ENCODE assay signal across 17 cellular contexts in genomic region chr7:81285142-81285871, GRCh38.
DNase-seq lines count a peak whose midpoint lies in the region; ATAC-seq and TF ChIP-seq lines count a peak whose summit lies in the region.
"Had no signal": no experiment of that assay in that cellular context is flagged by ENCODE, and none has a peak within 500 bp of the region (broad histone marks: within the 10 kb centered on the region; RNA-seq: fewer than 3 reads in every experiment).

No MANE protein-coding gene starts in this region.

- CTCF ChIA-PET in activated CD8-positive, alpha-beta T cell treated with anti-CD3 and anti-CD28 coated beads for 36 hours (lab: Charles Lee) = interaction anchor here (0.7 kb wide), 1 partner anchor 1370 kb away, joined by 3 read pairs; no protein-coding TSS in a partner anchor
- CTCF ChIA-PET in activated CD8-positive, alpha-beta T cell treated with anti-CD3 and anti-CD28 coated beads, Interleukin-2, amount 10 ng/mL, durations not matched to agents 7 days and 5 days (lab: Charles Lee) = no interaction called here

- ATAC-seq in activated CD8-positive, alpha-beta T cell treated with anti-CD3 and anti-CD28 coated beads for 36 hours = peak; percentile 24
- ATAC-seq in activated CD8-positive, alpha-beta T cell treated with anti-CD3 and anti-CD28 coated beads, Interleukin-2, amount 10 ng/mL, durations not matched to agents 7 days and 5 days = no peak
- peak; percentile 95 for ATAC-seq in SK-N-SH treated with all-trans-retinoic acid at 6 μM for 48 hours
- no peak for ATAC-seq in GM21717 (IDR thresholded peaks at IDR 0.05; ENCODE audit: unreplicated experiment)
- no peak for ATAC-seq in GM19395 (IDR thresholded peaks at IDR 0.05; ENCODE audit: unreplicated experiment)
- ATAC-seq in GM18498 (IDR thresholded peaks at IDR 0.05; ENCODE audit: unreplicated experiment) = no peak
- ATAC-seq: gastrocnemius medialis had no signal

- DNase-seq in activated CD8-positive, alpha-beta T cell treated with anti-CD3 and anti-CD28 coated beads for 36 hours = no peak
- no peak for DNase-seq in activated CD8-positive, alpha-beta T cell treated with anti-CD3 and anti-CD28 coated beads, Interleukin-2, amount 10 ng/mL, durations not matched to agents 7 days and 5 days
- peak; percentile 95 for DNase-seq in fibroblast of peridontal ligament (ENCODE audit: extremely low read depth)
- no peak for DNase-seq in anterior cingulate cortex (lab: John Stamatoyannopoulos, UW)
- DNase-seq: activated CD4-positive, CD25-positive, alpha-beta regulatory T cell; activated T-cell treated with anti-CD3 and anti-CD28 coated beads, Interleukin-2, amount 50 U/mL, for 72 hours; DMS153; gastrocnemius medialis; NCI-H345; nephron progenitor cell; Right ventricle myocardium superior; tibial artery had no signal

- peaks cover 8% of the 10 kb centered on the region for H3K4me1 Mint-ChIP-seq in activated CD8-positive, alpha-beta T cell treated with anti-CD3 and anti-CD28 coated beads for 36 hours (ENCODE audit: low read depth)
- no peaks in the 10 kb centered on the region for H3K4me1 Mint-ChIP-seq in activated CD8-positive, alpha-beta T cell treated with anti-CD3 and anti-CD28 coated beads, Interleukin-2, amount 10 ng/mL, durations not matched to agents 7 days and 5 days (ENCODE audit: low read depth)
- H3K4me1 Mint-ChIP-seq: central memory CD8-positive, alpha-beta T cell; nephron progenitor cell had no signal

- H3K36me3 Mint-ChIP-seq in activated CD8-positive, alpha-beta T cell treated with anti-CD3 and anti-CD28 coated beads for 36 hours (ENCODE audit: low read depth) = no peaks in the 10 kb centered on the region
- H3K36me3 Mint-ChIP-seq in activated CD8-positive, alpha-beta T cell treated with anti-CD3 and anti-CD28 coated beads, Interleukin-2, amount 10 ng/mL, durations not matched to agents 7 days and 5 days (ENCODE audit: low read depth) = no peaks in the 10 kb centered on the region

- no peak for TF ChIP-seq CTCF in activated CD8-positive, alpha-beta T cell treated with anti-CD3 and anti-CD28 coated beads for 36 hours (IDR thresholded peaks at IDR 0.05)

- no peaks in the 10 kb centered on the region for H3K27me3 Mint-ChIP-seq in activated CD8-positive, alpha-beta T cell treated with anti-CD3 and anti-CD28 coated beads for 36 hours
- no peaks in the 10 kb centered on the region for H3K27me3 Mint-ChIP-seq in activated CD8-positive, alpha-beta T cell treated with anti-CD3 and anti-CD28 coated beads, Interleukin-2, amount 10 ng/mL, durations not matched to agents 7 days and 5 days (ENCODE audit: low read depth)
- H3K27me3 Mint-ChIP-seq: central memory CD8-positive, alpha-beta T cell had no signal

- no peak overlapping the region for H3K27ac Mint-ChIP-seq in activated CD8-positive, alpha-beta T cell treated with anti-CD3 and anti-CD28 coated beads for 36 hours
- no peak overlapping the region for H3K27ac Mint-ChIP-seq in activated CD8-positive, alpha-beta T cell treated with anti-CD3 and anti-CD28 coated beads, Interleukin-2, amount 10 ng/mL, durations not matched to agents 7 days and 5 days
- H3K27ac Mint-ChIP-seq: activated T-cell treated with anti-CD3 and anti-CD28 coated beads, Interleukin-2, amount 50 U/mL, for 72 hours; nephron progenitor cell had no signal

- H3K4me3 Mint-ChIP-seq in activated CD8-positive, alpha-beta T cell treated with anti-CD3 and anti-CD28 coated beads for 36 hours = no peak overlapping the region
- no peak overlapping the region for H3K4me3 Mint-ChIP-seq in activated CD8-positive, alpha-beta T cell treated with anti-CD3 and anti-CD28 coated beads, Interleukin-2, amount 10 ng/mL, durations not matched to agents 7 days and 5 days
- H3K4me3 Mint-ChIP-seq: activated T-cell treated with anti-CD3 and anti-CD28 coated beads, Interleukin-2, amount 50 U/mL, for 72 hours; central memory CD8-positive, alpha-beta T cell; nephron progenitor cell had no signal

- H3K9me3 Mint-ChIP-seq in activated CD8-positive, alpha-beta T cell treated with anti-CD3 and anti-CD28 coated beads for 36 hours = peaks cover 10% of the 10 kb centered on the region
- no peaks in the 10 kb centered on the region for H3K9me3 Mint-ChIP-seq in activated CD8-positive, alpha-beta T cell treated with anti-CD3 and anti-CD28 coated beads, Interleukin-2, amount 10 ng/mL, durations not matched to agents 7 days and 5 days (ENCODE audit: insufficient read depth)

- intact Hi-C loops in activated CD8-positive, alpha-beta T cell treated with anti-CD3 and anti-CD28 coated beads for 36 hours (cut with micrococcal nuclease) = no loop called here

- POLR2A ChIA-PET in activated CD8-positive, alpha-beta T cell treated with anti-CD3 and anti-CD28 coated beads for 36 hours (lab: Charles Lee) = no interaction called here
- POLR2A ChIA-PET in activated CD8-positive, alpha-beta T cell treated with anti-CD3 and anti-CD28 coated beads, Interleukin-2, amount 10 ng/mL, durations not matched to agents 7 days and 5 days (lab: Charles Lee) = no interaction called here

TF ChIP-seq in SK-N-SH treated with all-trans-retinoic acid at 6 μM for 48 hours, 23 proteins besides CTCF, POLR2A, EP300 and RAD21:
- TF ChIP-seq BACH2 (CRISPR knock-in tag; IDR thresholded peaks at IDR 0.05; ENCODE audit: borderline replicate concordance) (no peak), SNAI2 (CRISPR knock-in tag; IDR thresholded peaks at IDR 0.05) (no peak), ISL1 (CRISPR knock-in tag; IDR thresholded peaks at IDR 0.05) (peak; percentile 75), ZNF8 (CRISPR knock-in tag; IDR thresholded peaks at IDR 0.05) (peak; percentile 77; the same call in 1 of the 2 replicates), RARB (CRISPR knock-in tag; IDR thresholded peaks at IDR 0.05) (no peak)
- TF ChIP-seq, protein P1, sequence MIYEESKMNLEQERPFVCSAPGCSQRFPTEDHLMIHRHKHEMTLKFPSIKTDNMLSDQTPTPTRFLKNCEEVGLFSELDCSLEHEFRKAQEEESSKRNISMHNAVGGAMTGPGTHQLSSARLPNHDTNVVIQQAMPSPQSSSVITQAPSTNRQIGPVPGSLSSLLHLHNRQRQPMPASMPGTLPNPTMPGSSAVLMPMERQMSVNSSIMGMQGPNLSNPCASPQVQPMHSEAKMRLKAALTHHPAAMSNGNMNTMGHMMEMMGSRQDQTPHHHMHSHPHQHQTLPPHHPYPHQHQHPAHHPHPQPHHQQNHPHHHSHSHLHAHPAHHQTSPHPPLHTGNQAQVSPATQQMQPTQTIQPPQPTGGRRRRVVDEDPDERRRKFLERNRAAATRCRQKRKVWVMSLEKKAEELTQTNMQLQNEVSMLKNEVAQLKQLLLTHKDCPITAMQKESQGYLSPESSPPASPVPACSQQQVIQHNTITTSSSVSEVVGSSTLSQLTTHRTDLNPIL (CRISPR knock-in tag; IDR thresholded peaks at IDR 0.05; ENCODE audit: low read depth) = no peak

Comparison
In these comparisons a context has a peak if more than half of its experiments do, and no peak if none do; other contexts are left out.
1. ATAC-seq: peak in activated CD8-positive, alpha-beta T cell treated with anti-CD3 and anti-CD28 coated beads for 36 hours (single experiment) and SK-N-SH treated with all-trans-retinoic acid at 6 μM for 48 hours (single experiment); none in activated CD8-positive, alpha-beta T cell treated with anti-CD3 and anti-CD28 coated beads, Interleukin-2, amount 10 ng/mL, durations not matched to agents 7 days and 5 days (single experiment), GM21717 (single experiment), GM19395 (single experiment) and GM18498 (single experiment).